Comparison of ENCODE assay signal across 1 cellular context in the genomic region with DNA sequence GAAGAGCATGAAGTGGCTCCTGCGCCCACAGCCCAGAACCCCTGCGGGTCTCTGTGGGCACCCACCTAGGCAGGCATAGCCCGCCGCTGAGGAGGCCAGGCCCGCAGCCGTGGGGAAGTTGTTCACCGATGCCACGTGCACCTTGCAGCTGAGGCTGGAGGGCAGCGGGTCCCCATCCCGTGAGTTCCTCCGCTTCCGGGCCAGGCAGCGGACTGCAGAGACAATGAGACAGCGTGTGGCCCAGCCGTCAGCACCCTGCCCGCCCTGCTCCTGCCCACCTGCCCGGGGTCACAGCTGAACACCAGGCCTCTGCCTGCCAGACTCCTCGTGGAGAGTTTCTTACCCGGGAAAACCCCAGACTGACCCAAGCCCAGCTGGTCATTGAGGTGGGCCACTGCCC.
TF ChIP-seq lines count a peak whose summit lies in the region.

No MANE protein-coding gene starts in this region.

TF ChIP-seq in HepG2, 621 proteins besides CTCF, POLR2A, EP300 and RAD21:
- TF ChIP-seq ZNF234 (CRISPR knock-in tag; conservative IDR thresholded peaks at IDR 0.05) = no peak
- TF ChIP-seq, protein P1, sequence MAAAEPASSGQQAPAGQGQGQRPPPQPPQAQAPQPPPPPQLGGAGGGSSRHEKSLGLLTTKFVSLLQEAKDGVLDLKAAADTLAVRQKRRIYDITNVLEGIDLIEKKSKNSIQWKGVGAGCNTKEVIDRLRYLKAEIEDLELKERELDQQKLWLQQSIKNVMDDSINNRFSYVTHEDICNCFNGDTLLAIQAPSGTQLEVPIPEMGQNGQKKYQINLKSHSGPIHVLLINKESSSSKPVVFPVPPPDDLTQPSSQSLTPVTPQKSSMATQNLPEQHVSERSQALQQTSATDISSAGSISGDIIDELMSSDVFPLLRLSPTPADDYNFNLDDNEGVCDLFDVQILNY (CRISPR knock-in tag; conservative IDR thresholded peaks at IDR 0.05) = no peak
- TF ChIP-seq RBFOX2 (IDR thresholded peaks at IDR 0.05; ENCODE audit: low read depth, low read length) = no peak; the same call in 1 of the 2 replicates
- TF ChIP-seq ZNF891 (CRISPR knock-in tag; IDR thresholded peaks at IDR 0.05) = 0 out of 2 replicates have a peak, but pooled peaks have one; percentile 16
- TF ChIP-seq HNRNPUL1 (IDR thresholded peaks at IDR 0.05; ENCODE audit: low read depth, low read length) = no peak
- no peak for TF ChIP-seq FOXP1 (IDR thresholded peaks at IDR 0.05)
- TF ChIP-seq FOXP1 (CRISPR knock-in tag; IDR thresholded peaks at IDR 0.05) = no peak
- TF ChIP-seq ZNF883 (CRISPR knock-in tag; IDR thresholded peaks at IDR 0.05; ENCODE audit: not compliant biosample characterization) = no peak
- no peak for TF ChIP-seq ELF4 (CRISPR knock-in tag; IDR thresholded peaks at IDR 0.05; ENCODE audit: borderline replicate concordance)
- TF ChIP-seq SMARCC2 (IDR thresholded peaks at IDR 0.05) = no peak
- TF ChIP-seq, protein P2, sequence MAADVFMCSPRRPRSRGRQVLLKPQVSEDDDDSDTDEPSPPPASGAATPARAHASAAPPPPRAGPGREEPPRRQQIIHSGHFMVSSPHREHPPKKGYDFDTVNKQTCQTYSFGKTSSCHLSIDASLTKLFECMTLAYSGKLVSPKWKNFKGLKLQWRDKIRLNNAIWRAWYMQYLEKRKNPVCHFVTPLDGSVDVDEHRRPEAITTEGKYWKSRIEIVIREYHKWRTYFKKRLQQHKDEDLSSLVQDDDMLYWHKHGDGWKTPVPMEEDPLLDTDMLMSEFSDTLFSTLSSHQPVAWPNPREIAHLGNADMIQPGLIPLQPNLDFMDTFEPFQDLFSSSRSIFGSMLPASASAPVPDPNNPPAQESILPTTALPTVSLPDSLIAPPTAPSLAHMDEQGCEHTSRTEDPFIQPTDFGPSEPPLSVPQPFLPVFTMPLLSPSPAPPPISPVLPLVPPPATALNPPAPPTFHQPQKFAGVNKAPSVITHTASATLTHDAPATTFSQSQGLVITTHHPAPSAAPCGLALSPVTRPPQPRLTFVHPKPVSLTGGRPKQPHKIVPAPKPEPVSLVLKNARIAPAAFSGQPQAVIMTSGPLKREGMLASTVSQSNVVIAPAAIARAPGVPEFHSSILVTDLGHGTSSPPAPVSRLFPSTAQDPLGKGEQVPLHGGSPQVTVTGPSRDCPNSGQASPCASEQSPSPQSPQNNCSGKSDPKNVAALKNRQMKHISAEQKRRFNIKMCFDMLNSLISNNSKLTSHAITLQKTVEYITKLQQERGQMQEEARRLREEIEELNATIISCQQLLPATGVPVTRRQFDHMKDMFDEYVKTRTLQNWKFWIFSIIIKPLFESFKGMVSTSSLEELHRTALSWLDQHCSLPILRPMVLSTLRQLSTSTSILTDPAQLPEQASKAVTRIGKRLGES (CRISPR knock-in tag; IDR thresholded peaks at IDR 0.05; ENCODE audit: borderline replicate concordance) = no peak
- TF ChIP-seq ZFP90 (CRISPR knock-in tag; IDR thresholded peaks at IDR 0.05; ENCODE audit: borderline replicate concordance) = no peak
- TF ChIP-seq, protein P3, sequence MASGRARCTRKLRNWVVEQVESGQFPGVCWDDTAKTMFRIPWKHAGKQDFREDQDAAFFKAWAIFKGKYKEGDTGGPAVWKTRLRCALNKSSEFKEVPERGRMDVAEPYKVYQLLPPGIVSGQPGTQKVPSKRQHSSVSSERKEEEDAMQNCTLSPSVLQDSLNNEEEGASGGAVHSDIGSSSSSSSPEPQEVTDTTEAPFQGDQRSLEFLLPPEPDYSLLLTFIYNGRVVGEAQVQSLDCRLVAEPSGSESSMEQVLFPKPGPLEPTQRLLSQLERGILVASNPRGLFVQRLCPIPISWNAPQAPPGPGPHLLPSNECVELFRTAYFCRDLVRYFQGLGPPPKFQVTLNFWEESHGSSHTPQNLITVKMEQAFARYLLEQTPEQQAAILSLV (CRISPR knock-in tag; IDR thresholded peaks at IDR 0.05; ENCODE audit: borderline replicate concordance) = no peak
- TF ChIP-seq, protein P4, sequence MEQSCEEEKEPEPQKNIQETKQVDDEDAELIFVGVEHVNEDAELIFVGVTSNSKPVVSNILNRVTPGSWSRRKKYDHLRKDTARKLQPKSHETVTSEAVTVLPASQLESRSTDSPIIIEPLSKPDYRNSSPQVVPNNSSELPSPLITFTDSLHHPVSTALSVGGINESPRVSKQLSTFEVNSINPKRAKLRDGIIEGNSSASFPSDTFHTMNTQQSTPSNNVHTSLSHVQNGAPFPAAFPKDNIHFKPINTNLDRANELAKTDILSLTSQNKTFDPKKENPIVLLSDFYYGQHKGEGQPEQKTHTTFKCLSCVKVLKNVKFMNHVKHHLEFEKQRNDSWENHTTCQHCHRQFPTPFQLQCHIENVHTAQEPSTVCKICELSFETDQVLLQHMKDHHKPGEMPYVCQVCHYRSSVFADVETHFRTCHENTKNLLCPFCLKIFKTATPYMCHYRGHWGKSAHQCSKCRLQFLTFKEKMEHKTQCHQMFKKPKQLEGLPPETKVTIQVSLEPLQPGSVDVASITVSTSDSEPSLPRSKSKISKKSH (CRISPR knock-in tag; IDR thresholded peaks at IDR 0.05; ENCODE audit: borderline replicate concordance) = peak; percentile 60; the same call in 1 of the 2 replicates
- no peak for TF ChIP-seq AHR (CRISPR knock-in tag; IDR thresholded peaks at IDR 0.05)
- no peak for TF ChIP-seq SP2 (CRISPR knock-in tag; IDR thresholded peaks at IDR 0.05)
- TF ChIP-seq FOXJ3 (CRISPR knock-in tag; IDR thresholded peaks at IDR 0.05; ENCODE audit: borderline replicate concordance) = no peak
- TF ChIP-seq ZBTB38 (CRISPR knock-in tag; IDR thresholded peaks at IDR 0.05) = peak; percentile 46; the same call in 1 of the 2 replicates
- TF ChIP-seq ZIK1 (CRISPR knock-in tag; IDR thresholded peaks at IDR 0.05; ENCODE audit: borderline replicate concordance, low read depth) = no peak
- TF ChIP-seq ZNF598 (CRISPR knock-in tag; IDR thresholded peaks at IDR 0.05; ENCODE audit: borderline replicate concordance) = no peak
- no peak for TF ChIP-seq SRSF4 (IDR thresholded peaks at IDR 0.05; ENCODE audit: low read depth, low read length, poor library complexity, severe bottlenecking)
- TF ChIP-seq, protein P5, sequence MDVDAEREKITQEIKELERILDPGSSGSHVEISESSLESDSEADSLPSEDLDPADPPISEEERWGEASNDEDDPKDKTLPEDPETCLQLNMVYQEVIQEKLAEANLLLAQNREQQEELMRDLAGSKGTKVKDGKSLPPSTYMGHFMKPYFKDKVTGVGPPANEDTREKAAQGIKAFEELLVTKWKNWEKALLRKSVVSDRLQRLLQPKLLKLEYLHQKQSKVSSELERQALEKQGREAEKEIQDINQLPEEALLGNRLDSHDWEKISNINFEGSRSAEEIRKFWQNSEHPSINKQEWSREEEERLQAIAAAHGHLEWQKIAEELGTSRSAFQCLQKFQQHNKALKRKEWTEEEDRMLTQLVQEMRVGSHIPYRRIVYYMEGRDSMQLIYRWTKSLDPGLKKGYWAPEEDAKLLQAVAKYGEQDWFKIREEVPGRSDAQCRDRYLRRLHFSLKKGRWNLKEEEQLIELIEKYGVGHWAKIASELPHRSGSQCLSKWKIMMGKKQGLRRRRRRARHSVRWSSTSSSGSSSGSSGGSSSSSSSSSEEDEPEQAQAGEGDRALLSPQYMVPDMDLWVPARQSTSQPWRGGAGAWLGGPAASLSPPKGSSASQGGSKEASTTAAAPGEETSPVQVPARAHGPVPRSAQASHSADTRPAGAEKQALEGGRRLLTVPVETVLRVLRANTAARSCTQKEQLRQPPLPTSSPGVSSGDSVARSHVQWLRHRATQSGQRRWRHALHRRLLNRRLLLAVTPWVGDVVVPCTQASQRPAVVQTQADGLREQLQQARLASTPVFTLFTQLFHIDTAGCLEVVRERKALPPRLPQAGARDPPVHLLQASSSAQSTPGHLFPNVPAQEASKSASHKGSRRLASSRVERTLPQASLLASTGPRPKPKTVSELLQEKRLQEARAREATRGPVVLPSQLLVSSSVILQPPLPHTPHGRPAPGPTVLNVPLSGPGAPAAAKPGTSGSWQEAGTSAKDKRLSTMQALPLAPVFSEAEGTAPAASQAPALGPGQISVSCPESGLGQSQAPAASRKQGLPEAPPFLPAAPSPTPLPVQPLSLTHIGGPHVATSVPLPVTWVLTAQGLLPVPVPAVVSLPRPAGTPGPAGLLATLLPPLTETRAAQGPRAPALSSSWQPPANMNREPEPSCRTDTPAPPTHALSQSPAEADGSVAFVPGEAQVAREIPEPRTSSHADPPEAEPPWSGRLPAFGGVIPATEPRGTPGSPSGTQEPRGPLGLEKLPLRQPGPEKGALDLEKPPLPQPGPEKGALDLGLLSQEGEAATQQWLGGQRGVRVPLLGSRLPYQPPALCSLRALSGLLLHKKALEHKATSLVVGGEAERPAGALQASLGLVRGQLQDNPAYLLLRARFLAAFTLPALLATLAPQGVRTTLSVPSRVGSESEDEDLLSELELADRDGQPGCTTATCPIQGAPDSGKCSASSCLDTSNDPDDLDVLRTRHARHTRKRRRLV (CRISPR knock-in tag; IDR thresholded peaks at IDR 0.05) = no peak
- TF ChIP-seq DNMT1 (CRISPR knock-in tag; IDR thresholded peaks at IDR 0.05) = 0 out of 2 replicates have a peak, but pooled peaks have one; percentile 79
- 0 out of 2 replicates have a peak, but pooled peaks have one; percentile 49 for TF ChIP-seq AKAP8 (CRISPR knock-in tag; IDR thresholded peaks at IDR 0.05)
- no peak for TF ChIP-seq TOPORS (CRISPR knock-in tag; IDR thresholded peaks at IDR 0.05)
